ENCODE assay signal across 8 cellular contexts in genomic region chr3:128095222-128095703, GRCh38. TPM values are rescaled to one million over a fixed set of nuclear protein-coding genes. Genes with fewer than 3 reads are reported as not detected.
A peak's percentile ranks its signal among the peaks of the same experiment; 100 is the strongest.
DNase-seq lines count a peak whose midpoint lies in the region; ATAC-seq and TF ChIP-seq lines count a peak whose summit lies in the region.

No MANE protein-coding gene starts in this region.

- H3K27ac Mint-ChIP-seq in CD8-positive, alpha-beta T cell, result peak overlapping the region; percentile 42
- H3K27ac Mint-ChIP-seq in activated T-helper 1 cell treated with anti-CD3 and anti-CD28 coated beads, Interleukin-12 subunit alpha, Interleukin-12 subunit beta, Interleukin-2, Interleukin-4 antibody, amounts not matched to agents 30 ng/mL and 10 ng/mL and 1 ng/mL, durations not matched to agents 14 hours and 24 hours and 36 hours, result no peak overlapping the region

- no peak overlapping the region for H3K4me3 Mint-ChIP-seq in CD8-positive, alpha-beta T cell
- H3K4me3 Mint-ChIP-seq in activated T-helper 1 cell treated with anti-CD3 and anti-CD28 coated beads, Interleukin-12 subunit alpha, Interleukin-12 subunit beta, Interleukin-2, Interleukin-4 antibody, amounts not matched to agents 30 ng/mL and 10 ng/mL and 1 ng/mL, durations not matched to agents 14 hours and 24 hours and 36 hours, result no peak overlapping the region

- intact Hi-C loops in CD8-positive, alpha-beta T cell (cut with DNase I, micrococcal nuclease), result loop anchor here (1.0 to 10.0 kb wide), 6 partner anchors 38 to 513 kb away; no protein-coding TSS in a partner anchor
- intact Hi-C loops in Panc1 (cut with micrococcal nuclease; ENCODE audit: unreplicated experiment), result no loop called here
- intact Hi-C loops in activated T-helper 1 cell treated with anti-CD3 and anti-CD28 coated beads, Interleukin-12 subunit alpha, Interleukin-12 subunit beta, Interleukin-2, Interleukin-4 antibody, amounts not matched to agents 30 ng/mL and 10 ng/mL and 1 ng/mL, durations not matched to agents 14 hours and 24 hours and 36 hours (cut with micrococcal nuclease), result loop anchor here (1.0 kb wide), 3 partner anchors 38 to 402 kb away; no protein-coding TSS in a partner anchor

- peaks cover 85% of the 10 kb centered on the region for H3K36me3 Mint-ChIP-seq in CD8-positive, alpha-beta T cell
- peaks cover 30% of the 10 kb centered on the region for H3K36me3 Mint-ChIP-seq in activated T-helper 1 cell treated with anti-CD3 and anti-CD28 coated beads, Interleukin-12 subunit alpha, Interleukin-12 subunit beta, Interleukin-2, Interleukin-4 antibody, amounts not matched to agents 30 ng/mL and 10 ng/mL and 1 ng/mL, durations not matched to agents 14 hours and 24 hours and 36 hours (ENCODE audit: low read depth)

- H3K27ac ChIP-seq in CD8-positive, alpha-beta T cell (ENCODE audit: low read depth, low read length), result no peak overlapping the region
- H3K27ac ChIP-seq in Panc1 (ENCODE audit: low read length), result no peak overlapping the region
- no peak overlapping the region for H3K27ac ChIP-seq in thoracic aorta

- in situ Hi-C loops in Panc1 (cut with HindIII; ENCODE audit: low pct_unique_long_range_greater_than_20kb, low sequenced_read_pairs), result no loop called here

- BruUV-seq in Panc1 (replicated peaks; lab: Mats Ljungman, UMichigan), result no TSS peak

- POLR2A ChIA-PET in CD8-positive, alpha-beta T cell (lab: Charles Lee), result interaction anchor here (1.3 kb wide), 1 partner anchor 38 kb away, joined by 5 read pairs; no protein-coding TSS in a partner anchor
- POLR2A ChIA-PET in Panc1 (lab: Charles Lee), result no interaction called here

- DNase-seq in CD8-positive, alpha-beta T cell, result peak; percentile 65 to 87 (median 78)
- DNase-seq in HuH-7 (ENCODE audit: low spot score), result peak; percentile 81
- peak; percentile 57 for DNase-seq in Panc1 (ENCODE audit: low read depth, low spot score)
- DNase-seq in activated T-helper 1 cell treated with anti-CD3 and anti-CD28 coated beads, Interleukin-12 subunit alpha, Interleukin-12 subunit beta, Interleukin-2, Interleukin-4 antibody, amounts not matched to agents 30 ng/mL and 10 ng/mL and 1 ng/mL, durations not matched to agents 14 hours and 24 hours and 36 hours (ENCODE audit: low spot score), result peak; percentile 66
- peak; percentile 86 for DNase-seq in fibroblast of villous mesenchyme (ENCODE audit: low read depth)
- peak; percentile 42 for DNase-seq in occipital lobe (lab: John Stamatoyannopoulos, UW)
- DNase-seq in thoracic aorta (ENCODE audit: low spot score), result no peak

- H3K4me1 ChIP-seq in CD8-positive, alpha-beta T cell (ENCODE audit: insufficient read depth, low read length), result peaks cover 6% of the 10 kb centered on the region
- H3K4me1 ChIP-seq in Panc1 (ENCODE audit: control insufficient read depth, insufficient read depth, low read length) (no peaks in the 10 kb centered on the region), thoracic aorta (ENCODE audit: control insufficient read depth in 1 of 2, low read depth in 2 of 2) (no peaks in the 10 kb centered on the region)

- no peaks in the 10 kb centered on the region for H3K9me3 Mint-ChIP-seq in CD8-positive, alpha-beta T cell
- H3K9me3 Mint-ChIP-seq in activated T-helper 1 cell treated with anti-CD3 and anti-CD28 coated beads, Interleukin-12 subunit alpha, Interleukin-12 subunit beta, Interleukin-2, Interleukin-4 antibody, amounts not matched to agents 30 ng/mL and 10 ng/mL and 1 ng/mL, durations not matched to agents 14 hours and 24 hours and 36 hours, result no peaks in the 10 kb centered on the region

- H3K27me3 ChIP-seq in CD8-positive, alpha-beta T cell (ENCODE audit: insufficient read depth, low read length), result no peaks in the 10 kb centered on the region
- no peaks in the 10 kb centered on the region for H3K27me3 ChIP-seq in Panc1 (ENCODE audit: control insufficient read depth, insufficient read depth, low read length)
- H3K27me3 ChIP-seq in thoracic aorta (replicated peaks; ENCODE audit: insufficient read depth), result no peaks in the 10 kb centered on the region

- peaks cover 17% of the 10 kb centered on the region for H3K36me3 ChIP-seq in CD8-positive, alpha-beta T cell (ENCODE audit: insufficient read depth, low read length)
- H3K36me3 ChIP-seq in Panc1 (ENCODE audit: control insufficient read depth, insufficient read depth, low read length) (peaks cover 29% of the 10 kb centered on the region), thoracic aorta (peaks cover 27% of the 10 kb centered on the region)

- peak; percentile 99 for ATAC-seq in CD8-positive, alpha-beta T cell
- ATAC-seq in GM19455 (IDR thresholded peaks at IDR 0.05; ENCODE audit: unreplicated experiment) (peak; percentile 82), Panc1 (peak; percentile 98), thoracic aorta (ENCODE audit: insufficient number of reproducible peaks, low FRiP score, low read depth) (peak; percentile 26)

- H3K4me3 ChIP-seq in CD8-positive, alpha-beta T cell (ENCODE audit: low read depth, low read length), result no peak overlapping the region
- no peak overlapping the region for H3K4me3 ChIP-seq in Panc1 (ENCODE audit: low read depth in 2 of 2, low read length in 2 of 2)
- H3K4me3 ChIP-seq in fibroblast of villous mesenchyme (ENCODE audit: low read depth, low read length), result no peak overlapping the region
- H3K4me3 ChIP-seq in thoracic aorta, result no peak overlapping the region

- peaks cover 11% of the 10 kb centered on the region for H3K4me1 Mint-ChIP-seq in CD8-positive, alpha-beta T cell (ENCODE audit: low read depth)
- H3K4me1 Mint-ChIP-seq in activated T-helper 1 cell treated with anti-CD3 and anti-CD28 coated beads, Interleukin-12 subunit alpha, Interleukin-12 subunit beta, Interleukin-2, Interleukin-4 antibody, amounts not matched to agents 30 ng/mL and 10 ng/mL and 1 ng/mL, durations not matched to agents 14 hours and 24 hours and 36 hours (ENCODE audit: low read depth), result peaks cover 19% of the 10 kb centered on the region

- no peaks in the 10 kb centered on the region for H3K9me3 ChIP-seq in CD8-positive, alpha-beta T cell (ENCODE audit: low read length)
- H3K9me3 ChIP-seq in Panc1 (ENCODE audit: control insufficient read depth, insufficient read depth, low read depth, low read length), result no peaks in the 10 kb centered on the region
- no peaks in the 10 kb centered on the region for H3K9me3 ChIP-seq in thoracic aorta

- H3K27me3 Mint-ChIP-seq in CD8-positive, alpha-beta T cell (ENCODE audit: low read depth), result no peaks in the 10 kb centered on the region
- no peaks in the 10 kb centered on the region for H3K27me3 Mint-ChIP-seq in activated T-helper 1 cell treated with anti-CD3 and anti-CD28 coated beads, Interleukin-12 subunit alpha, Interleukin-12 subunit beta, Interleukin-2, Interleukin-4 antibody, amounts not matched to agents 30 ng/mL and 10 ng/mL and 1 ng/mL, durations not matched to agents 14 hours and 24 hours and 36 hours (ENCODE audit: insufficient read depth)

- CTCF ChIA-PET in CD8-positive, alpha-beta T cell (lab: Charles Lee), result interaction anchor here (0.8 to 9.0 kb wide), 28 partner anchors 9 to 521 kb away, joined by 3 to 137 read pairs (median 6); partner anchors contain the start of genes GATA2 and RUVBL1
- CTCF ChIA-PET in Panc1 (lab: Charles Lee), result interaction anchor here (0.7 to 1.7 kb wide), 3 partner anchors 11 to 38 kb away, joined by 3 to 7 read pairs (median 4); no protein-coding TSS in a partner anchor

- peak; percentile 69 for TF ChIP-seq CTCF in CD8-positive, alpha-beta T cell (IDR thresholded peaks at IDR 0.05)
- TF ChIP-seq CTCF in Panc1 (IDR thresholded peaks at IDR 0.05), result peak; percentile 92
- TF ChIP-seq CTCF in fibroblast of villous mesenchyme (IDR thresholded peaks at IDR 0.05; ENCODE audit: insufficient read depth, low read depth, low read length), result peak; percentile 88
- peak; percentile 67 for TF ChIP-seq CTCF in thoracic aorta (IDR thresholded peaks at IDR 0.05)

RNA-seq across cellular contexts. Expression of gene RUVBL1, which starts 28.3 kb away (rescaled TPM):
- total RNA-seq in CD8-positive, alpha-beta T cell, result 1 to 10 TPM; 5.1 to 5.6 TPM
- 122 TPM for total RNA-seq in Panc1 (2021; ENCODE audit: unreplicated experiment)
- 167 TPM for polyA plus RNA-seq in Panc1 (2012; ENCODE audit: insufficient read length)
- 135 and 137 TPM in 2 replicates for total RNA-seq in activated T-helper 1 cell treated with anti-CD3 and anti-CD28 coated beads, Interleukin-12 subunit alpha, Interleukin-12 subunit beta, Interleukin-2, Interleukin-4 antibody, amounts not matched to agents 30 ng/mL and 10 ng/mL and 1 ng/mL, durations not matched to agents 14 hours and 24 hours and 36 hours
- 56.4 and 83.8 TPM in 2 replicates for total RNA-seq in fibroblast of villous mesenchyme
- 38.5 TPM for total RNA-seq in occipital lobe
- total RNA-seq in thoracic aorta, result 10 to 100 TPM; 14.1 to 18.6 TPM

RNA-seq across cellular contexts. Expression of gene SEC61A1, which starts 43.0 kb away (rescaled TPM):
- 100 to 1,000 TPM; 125 to 131 TPM for total RNA-seq in CD8-positive, alpha-beta T cell
- total RNA-seq in Panc1 (2021; ENCODE audit: unreplicated experiment) (246 TPM), fibroblast of villous mesenchyme (298 and 383 TPM in 2 replicates), occipital lobe (77.2 TPM), thoracic aorta (100 to 1,000 TPM; 149 to 182 TPM)
- 179 TPM for polyA plus RNA-seq in Panc1 (2012; ENCODE audit: insufficient read length)
- total RNA-seq in activated T-helper 1 cell treated with anti-CD3 and anti-CD28 coated beads, Interleukin-12 subunit alpha, Interleukin-12 subunit beta, Interleukin-2, Interleukin-4 antibody, amounts not matched to agents 30 ng/mL and 10 ng/mL and 1 ng/mL, durations not matched to agents 14 hours and 24 hours and 36 hours, result 205 and 214 TPM in 2 replicates

RNA-seq across cellular contexts. Expression of gene EEFSEC, which starts 58.0 kb away (rescaled TPM):
- 10 to 100 TPM; 10.8 to 11.6 TPM for total RNA-seq in CD8-positive, alpha-beta T cell
- total RNA-seq in Panc1 (2021; ENCODE audit: unreplicated experiment) (15.4 TPM), fibroblast of villous mesenchyme (3.0 and 6.1 TPM in 2 replicates), occipital lobe (5.1 TPM), thoracic aorta (10 to 100 TPM; 16.1 to 17.5 TPM)
- polyA plus RNA-seq in Panc1 (2012; ENCODE audit: insufficient read length), result 28.3 TPM
- total RNA-seq in activated T-helper 1 cell treated with anti-CD3 and anti-CD28 coated beads, Interleukin-12 subunit alpha, Interleukin-12 subunit beta, Interleukin-2, Interleukin-4 antibody, amounts not matched to agents 30 ng/mL and 10 ng/mL and 1 ng/mL, durations not matched to agents 14 hours and 24 hours and 36 hours, result 18.7 and 19.5 TPM in 2 replicates

Comparison
In these comparisons a context has a peak if more than half of its experiments do, and no peak if none do; other contexts are left out.
1. ATAC-seq: peak in every context shown above with its lines; median percentile 99 in CD8-positive, alpha-beta T cell; 98 in Panc1; 82 in GM19455; 26 in thoracic aorta.